ENCODE assay signal across 11 cellular contexts in genomic region chr17:68377771-68378201, GRCh38.
DNase-seq lines count a peak whose midpoint lies in the region; ATAC-seq and TF ChIP-seq lines count a peak whose summit lies in the region.
"Had no signal": no experiment of that assay in that cellular context is flagged by ENCODE, and none has a peak within 500 bp of the region (broad histone marks: within the 10 kb centered on the region; RNA-seq: fewer than 3 reads in every experiment).

No MANE protein-coding gene starts in this region.

- 49% methylated on average over 4 of the region's 5 CpGs for WGBS in esophagus muscularis mucosa
- 46 to 48% (median 46%) methylated on average over 5 of the region's 5 CpGs for WGBS in ovary, 3 donors

- peak overlapping the region; percentile 99 for H3K27ac ChIP-seq in AG04450 (ENCODE audit: low read depth, low read length)
- peak overlapping the region; percentile 84 to 93 (median 92) for H3K27ac ChIP-seq in esophagus muscularis mucosa (replicated peaks in 1 of 4)
- peak overlapping the region; percentile 92 to 95 for H3K27ac ChIP-seq in ovary

- H3K9me3 Mint-ChIP-seq in T-cell, result no peaks in the 10 kb centered on the region
- H3K9me3 Mint-ChIP-seq in activated naive CD8-positive, alpha-beta T cell treated with anti-CD3 and anti-CD28 coated beads, Interleukin-2, amount 50 U/mL, for 24 hours, result no peaks in the 10 kb centered on the region

- H3K4me1 ChIP-seq in esophagus muscularis mucosa, result peaks cover 29 to 41% (median 32%) of the 10 kb centered on the region in 4 donors
- peaks cover 14% of the 10 kb centered on the region for H3K4me1 ChIP-seq in ovary (ENCODE audit: insufficient read depth)

- DNase-seq in AG04450 (ENCODE audit: low read depth, low spot score), result no peak
- peak; percentile 31 for DNase-seq in M059J (ENCODE audit: low read depth)
- no peak for DNase-seq in esophagus muscularis mucosa (ENCODE audit: extremely low spot score)
- no peak for DNase-seq in ovary
- no peak for DNase-seq in T-cell
- no peak for DNase-seq in hippocampal formation (lab: John Stamatoyannopoulos, UW)
- no peak for DNase-seq in C1 segment of cervical spinal cord (lab: John Stamatoyannopoulos, UW)
- DNase-seq in activated naive CD8-positive, alpha-beta T cell treated with anti-CD3 and anti-CD28 coated beads, Interleukin-2, amount 50 U/mL, for 24 hours, result no peak
- DNase-seq: activated CD8-positive, alpha-beta memory T cell treated with anti-CD3 and anti-CD28 coated beads, Interleukin-2, amount 10 ng/mL, durations not matched to agents 7 days and 5 days; central memory CD4-positive, alpha-beta T cell; COR-L47 had no signal

- TF ChIP-seq EP300 in esophagus muscularis mucosa (IDR thresholded peaks at IDR 0.05), result no peak
- TF ChIP-seq EP300 in ovary (IDR thresholded peaks at IDR 0.05), result no peak

- CTCF ChIA-PET in AG04450 (lab: Charles Lee), result no interaction called here
- CTCF ChIA-PET in T-cell (lab: Charles Lee), result no interaction called here

- H3K27ac Mint-ChIP-seq in T-cell, result no peak overlapping the region
- no peak overlapping the region for H3K27ac Mint-ChIP-seq in activated naive CD8-positive, alpha-beta T cell treated with anti-CD3 and anti-CD28 coated beads, Interleukin-2, amount 50 U/mL, for 24 hours
- H3K27ac Mint-ChIP-seq: activated CD8-positive, alpha-beta memory T cell treated with anti-CD3 and anti-CD28 coated beads, Interleukin-2, amount 10 ng/mL, durations not matched to agents 7 days and 5 days had no signal

- H3K4me3 ChIP-seq in AG04450 (ENCODE audit: low read depth, low read length) (peak overlapping the region; percentile 31), esophagus muscularis mucosa (peak overlapping the region; percentile 12 to 42 (median 28)), ovary (no peak overlapping the region)

- H3K9me3 ChIP-seq in AG04450 (ENCODE audit: control insufficient read depth, insufficient read depth, low read length) (no peaks in the 10 kb centered on the region), esophagus muscularis mucosa (no peaks in the 10 kb centered on the region), ovary (no peaks in the 10 kb centered on the region)

- POLR2A ChIA-PET in AG04450 (lab: Yijun Ruan, JAX) (no interaction called here), T-cell (lab: Charles Lee) (no interaction called here)

- H3K27me3 ChIP-seq in AG04450 (ENCODE audit: control insufficient read depth, insufficient read depth, low read length) (no peaks in the 10 kb centered on the region), esophagus muscularis mucosa (no peaks in the 10 kb centered on the region), ovary (no peaks in the 10 kb centered on the region)

- H3K36me3 ChIP-seq in esophagus muscularis mucosa (no peaks in the 10 kb centered on the region), ovary (no peaks in the 10 kb centered on the region)

- ATAC-seq in T-cell (replicated peaks in 1 of 4), result no peak
- no peak for ATAC-seq in activated naive CD8-positive, alpha-beta T cell treated with anti-CD3 and anti-CD28 coated beads, Interleukin-2, amount 50 U/mL, for 24 hours
- ATAC-seq: activated CD8-positive, alpha-beta memory T cell treated with anti-CD3 and anti-CD28 coated beads, Interleukin-2, amount 10 ng/mL, durations not matched to agents 7 days and 5 days had no signal

- H3K36me3 Mint-ChIP-seq in T-cell, result peaks cover 14% of the 10 kb centered on the region
- H3K36me3 Mint-ChIP-seq in activated naive CD8-positive, alpha-beta T cell treated with anti-CD3 and anti-CD28 coated beads, Interleukin-2, amount 50 U/mL, for 24 hours (ENCODE audit: low read depth), result no peaks in the 10 kb centered on the region

- no peak overlapping the region for H3K4me3 Mint-ChIP-seq in T-cell
- H3K4me3 Mint-ChIP-seq in activated naive CD8-positive, alpha-beta T cell treated with anti-CD3 and anti-CD28 coated beads, Interleukin-2, amount 50 U/mL, for 24 hours, result no peak overlapping the region
- H3K4me3 Mint-ChIP-seq: activated CD8-positive, alpha-beta memory T cell treated with anti-CD3 and anti-CD28 coated beads, Interleukin-2, amount 10 ng/mL, durations not matched to agents 7 days and 5 days had no signal

- TF ChIP-seq CTCF in AG04450 (IDR thresholded peaks at IDR 0.05; ENCODE audit: low read depth, low read length) (no peak), esophagus muscularis mucosa (IDR thresholded peaks at IDR 0.05) (no peak), ovary (IDR thresholded peaks at IDR 0.05) (no peak)

- peaks cover 7 to 14% (median 9%) of the 10 kb centered on the region in 3 donors for H3K4me1 Mint-ChIP-seq in T-cell
- H3K4me1 Mint-ChIP-seq in activated naive CD8-positive, alpha-beta T cell treated with anti-CD3 and anti-CD28 coated beads, Interleukin-2, amount 50 U/mL, for 24 hours, result peaks cover 12% of the 10 kb centered on the region

- no peaks in the 10 kb centered on the region for H3K27me3 Mint-ChIP-seq in T-cell
- H3K27me3 Mint-ChIP-seq in activated naive CD8-positive, alpha-beta T cell treated with anti-CD3 and anti-CD28 coated beads, Interleukin-2, amount 50 U/mL, for 24 hours, result no peaks in the 10 kb centered on the region
- H3K27me3 Mint-ChIP-seq: activated CD8-positive, alpha-beta memory T cell treated with anti-CD3 and anti-CD28 coated beads, Interleukin-2, amount 10 ng/mL, durations not matched to agents 7 days and 5 days had no signal

- intact Hi-C loops in esophagus muscularis mucosa (cut with DNase I), result no loop called here
- intact Hi-C loops in ovary (cut with DNase I), result no loop called here

- no peak for TF ChIP-seq POLR2A in esophagus muscularis mucosa (IDR thresholded peaks at IDR 0.05; ENCODE audit: low read depth)
- peak; percentile 51 for TF ChIP-seq POLR2A in ovary (IDR thresholded peaks at IDR 0.05)
